ENCODE assay signal across 18 cellular contexts in the genomic region with DNA sequence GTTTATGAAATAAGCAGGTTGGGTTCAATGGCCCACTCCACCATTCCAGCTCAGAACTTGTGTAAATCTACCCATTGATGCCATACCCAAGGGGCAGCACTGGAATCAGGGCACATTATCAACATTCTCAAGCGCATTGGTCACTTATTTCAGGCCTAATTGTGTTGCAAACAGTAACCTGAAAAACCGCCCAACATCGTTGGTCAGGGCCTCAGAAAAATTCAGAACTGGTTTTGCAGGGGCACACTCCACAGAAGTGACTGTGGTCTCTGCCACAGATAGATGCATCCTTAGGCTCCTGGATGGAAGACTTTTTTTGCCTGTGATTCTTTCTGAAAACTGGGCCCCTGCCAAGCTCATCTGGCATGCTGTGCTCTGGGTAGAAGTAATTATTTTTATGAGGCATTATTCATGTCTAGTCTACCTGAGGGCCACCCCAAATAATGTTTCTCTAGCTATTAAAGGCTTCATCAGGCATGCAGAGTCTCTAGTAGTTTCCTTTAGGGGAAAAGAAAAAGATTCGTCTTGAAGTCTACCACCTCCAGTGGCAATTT. TPM values are rescaled to one million over a fixed set of nuclear protein-coding genes. Genes with fewer than 3 reads are reported as not detected.
DNase-seq lines count a peak whose midpoint lies in the region; ATAC-seq and TF ChIP-seq lines count a peak whose summit lies in the region.
"Had no signal": no experiment of that assay in that cellular context is flagged by ENCODE, and none has a peak within 500 bp of the region (broad histone marks: within the 10 kb centered on the region; RNA-seq: fewer than 3 reads in every experiment).

No MANE protein-coding gene starts in this region.

- no peak for ATAC-seq in left lung

- H3K27me3 ChIP-seq in left lung = no peaks in the 10 kb centered on the region
- H3K27me3 ChIP-seq: SJSA1 had no signal

- DNase-seq in A172 (ENCODE audit: low spot score) (peak; percentile 8), DMS79 (lab: John Stamatoyannopoulos, UW) (peak; percentile 17), NCI-H1105 (lab: John Stamatoyannopoulos, UW) (peak; percentile 37), RWPE1 (ENCODE audit: low spot score) (no peak), EL (no peak), left lung (no peak), medulla oblongata (ENCODE audit: extremely low spot score) (no peak)
- no peak for DNase-seq in activated CD4-positive, alpha-beta T cell treated with anti-CD3 and anti-CD28 coated beads for 4 hours
- DNase-seq: CD4-positive, CD25-positive, alpha-beta regulatory T cell; DMS153; Kasumi-1; MM.1S; NCI-H1048; NCI-H1436 treated with DMSO at 0.1 percent for 48 hours; NCI-H1930; NCI-H524 treated with DMSO at 0.1 percent for 48 hours had no signal

- peak overlapping the region; percentile 47; the same call in 1 of the 2 replicates for H3K27ac ChIP-seq in RWPE1
- no peak overlapping the region for H3K27ac ChIP-seq in left lung
- H3K27ac ChIP-seq: SJSA1 had no signal

- no peaks in the 10 kb centered on the region for H3K9me3 ChIP-seq in left lung
- H3K9me3 ChIP-seq: SJSA1 had no signal

- H3K4me1 ChIP-seq in left lung = no peaks in the 10 kb centered on the region

- CTCF ChIA-PET in RWPE1 (lab: Yijun Ruan, JAX) = no interaction called here

- H3K4me3 ChIP-seq in left lung = no peak overlapping the region
- H3K4me3 ChIP-seq: SJSA1 had no signal

- intact Hi-C loops in left lung (cut with DNase I) = loop anchor here in 1 of 2 donors (10.0 kb wide), 1 partner anchor 235 kb away; no protein-coding TSS in a partner anchor

- no peak for TF ChIP-seq CTCF in RWPE1 (conservative IDR thresholded peaks at IDR 0.05; ENCODE audit: low read depth)
- TF ChIP-seq CTCF in left lung (IDR thresholded peaks at IDR 0.05) = no peak

- POLR2A ChIA-PET in RWPE1 (lab: Yijun Ruan, JAX; ENCODE audit: low non-redundant PET) = no interaction called here

- H3K36me3 ChIP-seq in left lung = no peaks in the 10 kb centered on the region
- H3K36me3 ChIP-seq: SJSA1 had no signal

RNA-seq across cellular contexts. Expression of a gene that starts 21.7 kb away (rescaled TPM):
- total RNA-seq in A172 (2014; rRNA removed; shearing (Covaris generic)) = not detected in 2 replicates
- total RNA-seq in left lung = not detected
- total RNA-seq: CD4-positive, CD25-positive, alpha-beta regulatory T cell; H4; SJSA1 had no signal

Comparison
In these comparisons a context has a peak if more than half of its experiments do, and no peak if none do; other contexts are left out.
1. DNase-seq: peak in A172 (single experiment), DMS79 (single experiment) and NCI-H1105 (single experiment); none in RWPE1 (single experiment), EL (single experiment), left lung (0 of 2), medulla oblongata (single experiment) and activated CD4-positive, alpha-beta T cell treated with anti-CD3 and anti-CD28 coated beads for 4 hours (0 of 2).